Comparison of ENCODE assay signal across 1 cellular context in genomic region chr3:153050978-153051377, GRCh38.
TF ChIP-seq lines count a peak whose summit lies in the region.

No MANE protein-coding gene starts in this region.

TF ChIP-seq in HCT116, 20 proteins besides CTCF, POLR2A, EP300 and RAD21 (continued from another document):
- no peak for TF ChIP-seq REST (IDR thresholded peaks at IDR 0.05; ENCODE audit: low read depth)
- no peak for TF ChIP-seq ELF1 (IDR thresholded peaks at IDR 0.05; ENCODE audit: borderline replicate concordance, low read depth)
